Comparison of ENCODE assay signal across 13 cellular contexts in the genomic region with DNA sequence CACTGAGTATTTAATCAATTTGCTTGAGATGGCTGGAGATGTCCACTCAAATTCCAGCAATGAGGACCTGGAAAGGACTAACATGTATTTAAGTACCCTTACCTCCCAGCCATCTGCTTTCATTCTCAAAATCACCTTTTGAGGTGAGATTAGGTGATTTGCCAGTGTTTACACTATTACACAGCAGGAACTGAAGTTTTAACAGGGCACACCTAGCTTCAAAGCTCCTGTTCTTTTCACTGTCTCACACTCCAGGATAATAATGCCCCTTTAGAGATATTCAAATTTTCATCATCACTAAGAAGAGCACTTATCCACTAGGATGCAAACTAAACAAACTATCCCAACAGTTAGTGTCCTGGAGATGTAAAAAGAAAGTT.
"Had no signal": no experiment of that assay in that cellular context is flagged by ENCODE, and none has a peak within 500 bp of the region (broad histone marks: within the 10 kb centered on the region; RNA-seq: fewer than 3 reads in every experiment).

No MANE protein-coding gene starts in this region.

- H3K27ac ChIP-seq: epithelial cell of prostate, neural progenitor cell, testis had no signal

- H2AFZ ChIP-seq: neural progenitor cell had no signal

- ATAC-seq: effector memory CD8-positive, alpha-beta T cell; sciatic nerve had no signal

- DNase-seq: activated CD4-positive, CD25-positive, alpha-beta regulatory T cell treated with anti-CD3 and anti-CD28 coated beads, Interleukin-2, amount 50 U/mL, for 72 hours; activated naive CD4-positive, alpha-beta T cell treated with Interleukin-2 at 50 U/mL for 16 hours; aorta; dermis blood vessel endothelial cell; effector memory CD8-positive, alpha-beta T cell; stimulated activated naive CD8-positive, alpha-beta T cell treated with anti-CD3 and anti-CD28 coated beads, Interleukin-15, amount 100 ng/mL, for 72 hours; T-helper 1 cell; T1000; testis; upper lobe of left lung had no signal

- H3K9ac ChIP-seq: neural progenitor cell had no signal

- H3K36me3 ChIP-seq: neural progenitor cell had no signal

- H3K4me1 ChIP-seq: neural progenitor cell, testis, upper lobe of left lung had no signal

- H3K4me3 ChIP-seq: neural progenitor cell, testis, upper lobe of left lung had no signal

- H3K27me3 ChIP-seq: neural progenitor cell, testis, upper lobe of left lung had no signal

- H3K9me3 ChIP-seq: testis, upper lobe of left lung had no signal

- H3K4me2 ChIP-seq: neural progenitor cell had no signal
